29 cellular contexts compared by ENCODE assay signal in genomic region chr5:139248826-139249453, GRCh38. TPM values are rescaled to one million over a fixed set of nuclear protein-coding genes. Genes with fewer than 3 reads are reported as not detected.
DNase-seq lines count a peak whose midpoint lies in the region; ATAC-seq, FAIRE-seq and TF ChIP-seq lines count a peak whose summit lies in the region.
"Had no signal": no experiment of that assay in that cellular context is flagged by ENCODE, and none has a peak within 500 bp of the region (broad histone marks: within the 10 kb centered on the region; RNA-seq: fewer than 3 reads in every experiment).

No MANE protein-coding gene starts in this region.

- POLR2A ChIA-PET in K562 (lab: Yijun Ruan, JAX), result interaction anchor here (0.6 to 0.8 kb wide), 3 partner anchors 87 to 338 kb away, joined by 3 to 4 read pairs (median 4); no protein-coding TSS in a partner anchor

- H3K79me2 ChIP-seq in K562 (ENCODE audit: control insufficient read depth, insufficient read depth, low read length) (no peaks in the 10 kb centered on the region), osteoblast (ENCODE audit: insufficient read depth, low read length) (no peaks in the 10 kb centered on the region)

- DNase-seq in K562 (ENCODE audit: extremely low read depth in 1 of 4, low spot score in 3 of 4) (no peak), osteoblast (ENCODE audit: insufficient read length, low spot score, missing footprints) (peak; percentile 73), NCI-H226 (no peak), NCI-H1417 (lab: John Stamatoyannopoulos, UW) (no peak), HPDE6-E6E7 (ENCODE audit: extremely low spot score) (no peak)
- DNase-seq in stimulated activated effector memory CD8-positive, alpha-beta T cell treated with anti-CD3 and anti-CD28 coated beads, Interleukin-12 subunit alpha, Interleukin-12 subunit beta, amount 100 ng/mL, for 72 hours (ENCODE audit: low spot score in 2 of 2), result no peak
- DNase-seq: 8988T; ACHN; BE2C; C1 segment of cervical spinal cord; CD4-positive, alpha-beta memory T cell; CD4-positive, CD25-positive, alpha-beta regulatory T cell; CD8-positive, alpha-beta memory T cell; COR-L47; DMS 273 treated with DMSO at 0.1 percent for 48 hours; DMS153; DMS53; DMS79; DND-41; EL; GDM1 had no signal

- H3K9me3 ChIP-seq in K562 (replicated peaks; ENCODE audit: control insufficient read depth, insufficient read depth, low read depth, low read length), result no peaks in the 10 kb centered on the region
- no peaks in the 10 kb centered on the region for H3K9me3 ChIP-seq in osteoblast (ENCODE audit: low read depth, low read length)
- H3K9me3 ChIP-seq: BE2C, BLaER1 had no signal

- no peak overlapping the region for H2AFZ ChIP-seq in K562 (ENCODE audit: low read depth, low read length)
- H2AFZ ChIP-seq in osteoblast (ENCODE audit: low read length), result no peak overlapping the region

- no peak for FAIRE-seq in K562 (lab: Jason Lieb, UNC)
- FAIRE-seq: A204.1, GM12878, GM12892, GM18507 had no signal

- no peaks in the 10 kb centered on the region for H3K9me3 Mint-ChIP-seq in dendritic cell treated with granulocyte-macrophage colony-stimulating factor and Interleukin-4, amounts not matched to agents 40 ng/mL and 50 ng/mL, for 4 days
- no peaks in the 10 kb centered on the region for H3K9me3 Mint-ChIP-seq in stimulated activated effector memory CD8-positive, alpha-beta T cell treated with anti-CD3 and anti-CD28 coated beads, Interleukin-12 subunit alpha, Interleukin-12 subunit beta, amount 100 ng/mL, for 72 hours
- H3K9me3 Mint-ChIP-seq: CD4-positive, alpha-beta memory T cell; CD8-positive, alpha-beta memory T cell had no signal

- peaks cover 60% of the 10 kb centered on the region for H3K4me1 Mint-ChIP-seq in dendritic cell treated with granulocyte-macrophage colony-stimulating factor and Interleukin-4, amounts not matched to agents 40 ng/mL and 50 ng/mL, for 4 days (ENCODE audit: low read depth)
- peaks cover 26% of the 10 kb centered on the region for H3K4me1 Mint-ChIP-seq in stimulated activated effector memory CD8-positive, alpha-beta T cell treated with anti-CD3 and anti-CD28 coated beads, Interleukin-12 subunit alpha, Interleukin-12 subunit beta, amount 100 ng/mL, for 72 hours

- no peak for TF ChIP-seq POLR2A in K562 (conservative IDR thresholded peaks at IDR 0.05)

- in situ Hi-C loops in K562 (cut with MboI), result no loop called here

- H3K4me3 ChIP-seq in K562, result no peak overlapping the region
- H3K4me3 ChIP-seq in osteoblast (ENCODE audit: insufficient read depth, low read length), result no peak overlapping the region
- H3K4me3 ChIP-seq: BLaER1, GM12878 had no signal

- no peak overlapping the region for H3K4me3 Mint-ChIP-seq in dendritic cell treated with granulocyte-macrophage colony-stimulating factor and Interleukin-4, amounts not matched to agents 40 ng/mL and 50 ng/mL, for 4 days
- no peak overlapping the region for H3K4me3 Mint-ChIP-seq in stimulated activated effector memory CD8-positive, alpha-beta T cell treated with anti-CD3 and anti-CD28 coated beads, Interleukin-12 subunit alpha, Interleukin-12 subunit beta, amount 100 ng/mL, for 72 hours
- H3K4me3 Mint-ChIP-seq: CD14-positive monocyte; CD4-positive, alpha-beta memory T cell; CD4-positive, CD25-positive, alpha-beta regulatory T cell; CD8-positive, alpha-beta memory T cell had no signal

- H4K20me1 ChIP-seq in K562 (replicated peaks; ENCODE audit: control insufficient read depth, insufficient read depth, low read length) (no peaks in the 10 kb centered on the region), osteoblast (ENCODE audit: insufficient read depth, low read length) (no peaks in the 10 kb centered on the region)
- H4K20me1 ChIP-seq: BLaER1 had no signal

- peak overlapping the region; percentile 25 for H3K27ac Mint-ChIP-seq in dendritic cell treated with granulocyte-macrophage colony-stimulating factor and Interleukin-4, amounts not matched to agents 40 ng/mL and 50 ng/mL, for 4 days
- peak overlapping the region; percentile 61 for H3K27ac Mint-ChIP-seq in stimulated activated effector memory CD8-positive, alpha-beta T cell treated with anti-CD3 and anti-CD28 coated beads, Interleukin-12 subunit alpha, Interleukin-12 subunit beta, amount 100 ng/mL, for 72 hours

- CTCF ChIA-PET in K562 (lab: Yijun Ruan, JAX; ENCODE audit: low intra/inter-chr PET ratio), result no interaction called here

- H3K36me3 ChIP-seq in K562 (ENCODE audit: control insufficient read depth, insufficient read depth, low read length) (no peaks in the 10 kb centered on the region), osteoblast (ENCODE audit: insufficient read depth, low read length) (no peaks in the 10 kb centered on the region)
- H3K36me3 ChIP-seq: BE2C, BLaER1 had no signal

- no peaks in the 10 kb centered on the region for H3K9me1 ChIP-seq in K562 (ENCODE audit: control insufficient read depth, insufficient read depth, low read length)

- intact Hi-C loops in K562 (cut with micrococcal nuclease), result no loop called here
- intact Hi-C loops in dendritic cell treated with granulocyte-macrophage colony-stimulating factor and Interleukin-4, amounts not matched to agents 40 ng/mL and 50 ng/mL, for 4 days (cut with micrococcal nuclease), result no loop called here

- ATAC-seq in K562, result no peak
- ATAC-seq in stimulated activated effector memory CD8-positive, alpha-beta T cell treated with anti-CD3 and anti-CD28 coated beads, Interleukin-12 subunit alpha, Interleukin-12 subunit beta, amount 100 ng/mL, for 72 hours, result no peak
- ATAC-seq in HG03439 (IDR thresholded peaks at IDR 0.05; ENCODE audit: unreplicated experiment), result no peak
- ATAC-seq: GM12878 had no signal

- no peaks in the 10 kb centered on the region for H3K36me3 Mint-ChIP-seq in dendritic cell treated with granulocyte-macrophage colony-stimulating factor and Interleukin-4, amounts not matched to agents 40 ng/mL and 50 ng/mL, for 4 days (ENCODE audit: low read depth)
- peaks cover 6% of the 10 kb centered on the region for H3K36me3 Mint-ChIP-seq in stimulated activated effector memory CD8-positive, alpha-beta T cell treated with anti-CD3 and anti-CD28 coated beads, Interleukin-12 subunit alpha, Interleukin-12 subunit beta, amount 100 ng/mL, for 72 hours
- H3K36me3 Mint-ChIP-seq: CD14-positive monocyte; CD4-positive, alpha-beta memory T cell; CD4-positive, CD25-positive, alpha-beta regulatory T cell; CD8-positive, alpha-beta memory T cell had no signal

- H3K4me1 ChIP-seq in K562 (replicated peaks in 1 of 2; ENCODE audit: control insufficient read depth in 2 of 2, insufficient read depth in 2 of 2, low read length in 2 of 2), result peaks cover 0 to 10% of the 10 kb centered on the region in 2 experiments; a peak in 2 of 5 replicates
- peaks cover 11% of the 10 kb centered on the region for H3K4me1 ChIP-seq in osteoblast (ENCODE audit: insufficient read depth, low read length)
- H3K4me1 ChIP-seq: BE2C had no signal

- H3K4me2 ChIP-seq in K562 (ENCODE audit: insufficient read depth, low read length), result no peak overlapping the region
- no peak overlapping the region for H3K4me2 ChIP-seq in osteoblast (ENCODE audit: insufficient read depth, low read length)
- H3K4me2 ChIP-seq: BLaER1 had no signal

- no peaks in the 10 kb centered on the region for H3K27me3 Mint-ChIP-seq in dendritic cell treated with granulocyte-macrophage colony-stimulating factor and Interleukin-4, amounts not matched to agents 40 ng/mL and 50 ng/mL, for 4 days
- H3K27me3 Mint-ChIP-seq: CD4-positive, alpha-beta memory T cell; CD4-positive, CD25-positive, alpha-beta regulatory T cell had no signal

- TF ChIP-seq RAD21 in K562 (CRISPR knock-in tag; conservative IDR thresholded peaks at IDR 0.05 in 1 of 2, IDR thresholded peaks at IDR 0.05 in 1 of 2), result no peak

- H3K27me3 ChIP-seq in K562 (ENCODE audit: control insufficient read depth in 2 of 2, insufficient read depth in 2 of 2, low read length in 2 of 2) (no peaks in the 10 kb centered on the region), osteoblast (ENCODE audit: insufficient read depth, low read length) (no peaks in the 10 kb centered on the region)
- H3K27me3 ChIP-seq: BE2C, BLaER1 had no signal

- 20% methylated on average over 2 of the region's 3 CpGs for WGBS in K562 (ENCODE audit: insufficient coverage, low coverage, missing lambda C conversion rate)

- H3K27ac ChIP-seq in K562 (ENCODE audit: extremely low read depth, low read depth, low read length) (no peak overlapping the region), osteoblast (ENCODE audit: low read depth, low read length) (no peak overlapping the region)
- H3K27ac ChIP-seq: BLaER1 had no signal

- TF ChIP-seq CTCF in K562 (IDR thresholded peaks at IDR 0.05 in 2 of 3, conservative IDR thresholded peaks at IDR 0.05 in 1 of 3; ENCODE audit: insufficient read depth in 2 of 3, low read depth in 1 of 3, low read length in 3 of 3) (no peak), osteoblast (IDR thresholded peaks at IDR 0.05; ENCODE audit: extremely low read depth, low read depth, low read length) (no peak)

- no TSS peak for BruUV-seq in K562 (replicated peaks; lab: Mats Ljungman, UMichigan)

- no peak for TF ChIP-seq EP300 in K562 (IDR thresholded peaks at IDR 0.05; ENCODE audit: low read length)

- H3K9ac ChIP-seq in K562 (ENCODE audit: insufficient read depth in 1 of 2, low read depth in 2 of 2, low read length in 2 of 2), result no peak overlapping the region
- H3K9ac ChIP-seq: BLaER1 had no signal

RNA-seq across cellular contexts. Expression of gene MATR3, which starts 44.6 kb away (rescaled TPM):
- 196 and 552 TPM in 2 replicates for total RNA-seq in K562 (2011; cell fraction: chromatin; rRNA removed; ENCODE audit: low replicate concordance)
- 73.5 and 120 TPM in 2 replicates for total RNA-seq in K562 (2011; cell fraction: nucleolus; rRNA removed)
- 284 and 429 TPM in 2 replicates for total RNA-seq in K562 (2011; cell fraction: nucleoplasm; rRNA removed)
- total RNA-seq in K562 (2014; rRNA removed), result 112 and 234 TPM in 2 replicates
- 425 and 528 TPM in 2 replicates for total RNA-seq in K562 (2014; rRNA removed; fragmentation: Illumina TruSeq; extraction: Trizol)
- total RNA-seq in K562 (2015; rRNA removed; fragmentation: Illumina TruSeq; extraction: Trizol), result 378 and 402 TPM in 2 replicates
- 179 and 209 TPM in 2 replicates for total RNA-seq in K562 (2021)
- 194 and 263 TPM in 2 replicates for polyA plus RNA-seq in K562 (2011; rRNA removed)
- polyA plus RNA-seq in K562 (2011; cell fraction: cytosol; rRNA removed), result 69.5 and 129 TPM in 2 replicates
- 124 and 148 TPM in 2 replicates for polyA plus RNA-seq in K562 (2011; cell fraction: nucleus; rRNA removed)
- 190 and 210 TPM in 2 replicates for polyA plus RNA-seq in K562 (2012)
- polyA plus RNA-seq in K562 (2014; fragmentation: Illumina TruSeq; extraction: Trizol), result 232 and 298 TPM in 2 replicates
- 100 to 1,000 TPM; 150 to 299 TPM for polyA plus RNA-seq in K562 (2014; fragmentation: Nextera tagmentation; extraction: Ambion mirVana)
- 205 and 218 TPM in 2 replicates for polyA plus RNA-seq in K562 (2014; rRNA removed)
- 405 and 437 TPM in 2 replicates for polyA minus RNA-seq in K562 (2011; rRNA and poly(A)+ RNA removed)
- 193 and 262 TPM in 2 replicates for polyA minus RNA-seq in K562 (2011; cell fraction: cytosol; rRNA and poly(A)+ RNA removed)
- 99.6 and 227 TPM in 2 replicates for polyA minus RNA-seq in K562 (2011; cell fraction: nucleus; rRNA and poly(A)+ RNA removed)
- total RNA-seq in osteoblast, result 263 and 284 TPM in 2 replicates

RNA-seq across cellular contexts. Expression of gene SIL1, which starts 50.8 kb away (rescaled TPM):
- 56.7 and 91.8 TPM in 2 replicates for total RNA-seq in K562 (2011; cell fraction: chromatin; rRNA removed; ENCODE audit: low replicate concordance)
- 64.0 and 77.0 TPM in 2 replicates for total RNA-seq in K562 (2011; cell fraction: nucleolus; rRNA removed)
- 57.0 and 70.0 TPM in 2 replicates for total RNA-seq in K562 (2011; cell fraction: nucleoplasm; rRNA removed)
- total RNA-seq in K562 (2014; rRNA removed), result 30.5 and 30.6 TPM in 2 replicates
- total RNA-seq in K562 (2014; rRNA removed; fragmentation: Illumina TruSeq; extraction: Trizol), result 20.4 and 23.2 TPM in 2 replicates
- 15.2 and 15.4 TPM in 2 replicates for total RNA-seq in K562 (2015; rRNA removed; fragmentation: Illumina TruSeq; extraction: Trizol)
- 19.2 and 29.8 TPM in 2 replicates for total RNA-seq in K562 (2021)
- polyA plus RNA-seq in K562 (2011; rRNA removed), result 22.3 and 26.6 TPM in 2 replicates
- 25.5 and 54.6 TPM in 2 replicates for polyA plus RNA-seq in K562 (2011; cell fraction: cytosol; rRNA removed)
- 14.8 and 19.5 TPM in 2 replicates for polyA plus RNA-seq in K562 (2011; cell fraction: nucleus; rRNA removed)
- 19.8 and 32.9 TPM in 2 replicates for polyA plus RNA-seq in K562 (2012)
- polyA plus RNA-seq in K562 (2014; fragmentation: Illumina TruSeq; extraction: Trizol), result 14.3 and 18.1 TPM in 2 replicates
- polyA plus RNA-seq in K562 (2014; fragmentation: Nextera tagmentation; extraction: Ambion mirVana), result 1 to 10 TPM; 1.3 to 4.1 TPM
- polyA plus RNA-seq in K562 (2014; rRNA removed), result 17.3 and 26.7 TPM in 2 replicates
- 33.7 and 45.1 TPM in 2 replicates for polyA minus RNA-seq in K562 (2011; rRNA and poly(A)+ RNA removed)
- polyA minus RNA-seq in K562 (2011; cell fraction: cytosol; rRNA and poly(A)+ RNA removed), result 14.7 and 21.9 TPM in 2 replicates
- polyA minus RNA-seq in K562 (2011; cell fraction: nucleus; rRNA and poly(A)+ RNA removed), result 12.5 and 26.9 TPM in 2 replicates
- 60.7 and 65.1 TPM in 2 replicates for total RNA-seq in osteoblast
